In genomic region chr12:128940090-128940888, GRCh38 we compare ENCODE assay signal across 24 cellular contexts.
"Had no signal": no experiment of that assay in that cellular context is flagged by ENCODE, and none has a peak within 500 bp of the region (broad histone marks: within the 10 kb centered on the region; RNA-seq: fewer than 3 reads in every experiment).

No MANE protein-coding gene starts in this region.

- H3K36me3 ChIP-seq: heart left ventricle, lower lobe of right lung, right atrium auricular region, thoracic aorta had no signal

- H3K9me3 ChIP-seq: lower lobe of right lung, right atrium auricular region, thoracic aorta had no signal

- H2AFZ ChIP-seq: parathyroid adenoma had no signal

- ATAC-seq: activated CD4-positive, CD25-positive, alpha-beta regulatory T cell treated with anti-CD3 and anti-CD28 coated beads, Interleukin-2, amount 50 U/mL, for 24 hours; activated CD8-positive, alpha-beta T cell treated with anti-CD3 and anti-CD28 coated beads for 36 hours; activated naive CD8-positive, alpha-beta T cell treated with anti-CD3 and anti-CD28 coated beads, Interleukin-2, amount 50 U/mL, for 24 hours; heart left ventricle; naive thymus-derived CD8-positive, alpha-beta T cell had no signal

- FAIRE-seq: endometrium, urothelium cell line had no signal

- H3K27me3 ChIP-seq: right atrium auricular region had no signal

- H3K4me2 ChIP-seq: smooth muscle cell had no signal

- H3K4me3 ChIP-seq: heart left ventricle, lower lobe of right lung, right atrium auricular region, smooth muscle cell, thoracic aorta had no signal

- H3K79me2 ChIP-seq: parathyroid adenoma had no signal

- H3K4me1 ChIP-seq: heart left ventricle, lower lobe of right lung, parathyroid adenoma, right atrium auricular region had no signal

- DNase-seq: activated CD4-positive, alpha-beta T cell treated with anti-CD3 and anti-CD28 coated beads for 48 hours; activated CD8-positive, alpha-beta T cell treated with anti-CD3 and anti-CD28 coated beads for 36 hours; activated naive CD8-positive, alpha-beta T cell treated with anti-CD3 and anti-CD28 coated beads, Interleukin-2, amount 50 U/mL, for 24 hours; activated T-cell treated with anti-CD3 and anti-CD28 coated beads, Interleukin-2, amount 50 U/mL, for 48 hours; amygdala; central memory CD4-positive, alpha-beta T cell; effector CD4-positive, alpha-beta T cell; foreskin fibroblast; heart left ventricle; hypothalamus; immature natural killer cell; lower lobe of right lung; mesenchymal stem cell; naive thymus-derived CD8-positive, alpha-beta T cell; occipital lobe; stimulated activated naive CD4-positive, alpha-beta T cell; trophoblast cell had no signal

- H3K9ac ChIP-seq: parathyroid adenoma had no signal

- H3K27ac ChIP-seq: heart left ventricle, lower lobe of right lung, parathyroid adenoma, right atrium auricular region, thoracic aorta had no signal
